8 cellular contexts compared by ENCODE assay signal in genomic region chr7:151631968-151632749, GRCh38.
DNase-seq lines count a peak whose midpoint lies in the region; ATAC-seq and TF ChIP-seq lines count a peak whose summit lies in the region.

No MANE protein-coding gene starts in this region.

- H3K36me3 Mint-ChIP-seq in activated CD4-positive, alpha-beta T cell treated with anti-CD3 and anti-CD28 coated beads for 36 hours (ENCODE audit: low read depth): peaks cover 4% of the 10 kb centered on the region

- H3K27ac Mint-ChIP-seq in activated CD4-positive, alpha-beta T cell treated with anti-CD3 and anti-CD28 coated beads for 36 hours: peak overlapping the region; percentile 98

- peak; percentile 59 for ATAC-seq in GM18858 (IDR thresholded peaks at IDR 0.05; ENCODE audit: unreplicated experiment)
- peak; percentile 31 for ATAC-seq in HG03060 (IDR thresholded peaks at IDR 0.05; ENCODE audit: low read depth, unreplicated experiment)
- ATAC-seq in activated CD4-positive, alpha-beta T cell treated with anti-CD3 and anti-CD28 coated beads for 36 hours: peak; percentile 72

- peaks cover 22% of the 10 kb centered on the region for H3K4me1 Mint-ChIP-seq in activated CD4-positive, alpha-beta T cell treated with anti-CD3 and anti-CD28 coated beads for 36 hours

- peak overlapping the region; percentile 83 for H3K4me3 ChIP-seq in choroid plexus epithelial cell (ENCODE audit: low read depth, low read length)

- peaks cover 3% of the 10 kb centered on the region for H3K9me3 Mint-ChIP-seq in activated CD4-positive, alpha-beta T cell treated with anti-CD3 and anti-CD28 coated beads for 36 hours (ENCODE audit: low read depth)

- POLR2A ChIA-PET in activated CD4-positive, alpha-beta T cell treated with anti-CD3 and anti-CD28 coated beads for 36 hours (lab: Charles Lee): interaction anchor here (0.9 to 1.2 kb wide), 2 partner anchors 112 to 405 kb away, joined by 3 to 4 read pairs; partner anchors contain the start of genes ABCF2 and RHEB

- TF ChIP-seq CTCF in choroid plexus epithelial cell (conservative IDR thresholded peaks at IDR 0.05; ENCODE audit: low read depth, low read length): no peak

- intact Hi-C loops in activated CD4-positive, alpha-beta T cell treated with anti-CD3 and anti-CD28 coated beads for 36 hours (cut with DNase I, micrococcal nuclease): loop anchor here (1.0 to 5.0 kb wide), 15 partner anchors 73 to 1310 kb away; partner anchors contain the start of genes ABCB8 (in 1 of the 2), ACTR3C (in 1 of the 2), CHPF2 (in 1 of the 2) and FASTK (in 1 of the 2)

- H3K27me3 Mint-ChIP-seq in activated CD4-positive, alpha-beta T cell treated with anti-CD3 and anti-CD28 coated beads for 36 hours: no peaks in the 10 kb centered on the region

- H3K4me3 Mint-ChIP-seq in activated CD4-positive, alpha-beta T cell treated with anti-CD3 and anti-CD28 coated beads for 36 hours: peak overlapping the region; percentile 92

- CTCF ChIA-PET in activated CD4-positive, alpha-beta T cell treated with anti-CD3 and anti-CD28 coated beads for 36 hours (lab: Charles Lee): interaction anchor here (0.6 to 3.2 kb wide), 11 partner anchors 9 to 307 kb away, joined by 3 to 25 read pairs (median 5); partner anchors contain the start of gene PRKAG2

- DNase-seq in AG08396 (ENCODE audit: low spot score) (peak; percentile 90), NCI-H2171 treated with DMSO at 0.1 percent for 48 hours (lab: John Stamatoyannopoulos, UW) (peak; percentile 81), choroid plexus epithelial cell (ENCODE audit: low read depth) (peak; percentile 85), left kidney (ENCODE audit: low read depth, low spot score) (peak; percentile 95)
- DNase-seq in activated CD4-positive, alpha-beta T cell treated with anti-CD3 and anti-CD28 coated beads for 36 hours: peak; percentile 91
- peak; percentile 90 for DNase-seq in stimulated activated CD4-positive, alpha-beta T cell treated with anti-CD3 and anti-CD28 coated beads, Interleukin-2, amount 100 ng/mL, for 4 hours (ENCODE audit: low read depth)

Comparison
In these comparisons a context has a peak if more than half of its experiments do, and no peak if none do; other contexts are left out.
1. Peak in every context shown above with its lines: DNase-seq, ATAC-seq and H3K4me3 ChIP-seq.